10 cellular contexts compared by ENCODE assay signal in genomic region chr1:17550684-17551584, GRCh38. TPM values are rescaled to one million over a fixed set of nuclear protein-coding genes. Genes with fewer than 3 reads are reported as not detected.
DNase-seq lines count a peak whose midpoint lies in the region; ATAC-seq and TF ChIP-seq lines count a peak whose summit lies in the region.
"Had no signal": no experiment of that assay in that cellular context is flagged by ENCODE, and none has a peak within 500 bp of the region (broad histone marks: within the 10 kb centered on the region; RNA-seq: fewer than 3 reads in every experiment).

No MANE protein-coding gene starts in this region.

- H3K27me3 Mint-ChIP-seq in HFFc6 (ENCODE audit: insufficient read depth): peaks cover 1% of the 10 kb centered on the region; the same call in 1 of the 2 replicates

- no peaks in the 10 kb centered on the region for H3K36me3 ChIP-seq in PC-3 (ENCODE audit: low read depth, low read length)
- H3K36me3 ChIP-seq in right atrium auricular region: no peaks in the 10 kb centered on the region
- no peaks in the 10 kb centered on the region for H3K36me3 ChIP-seq in stomach

- intact Hi-C loops in PC-3 (cut with micrococcal nuclease): no loop called here
- intact Hi-C loops in stomach (cut with DNase I; ENCODE audit: low total_unique reads): no loop called here
- intact Hi-C loops in head of caudate nucleus (cut with DNase I): no loop called here

- CTCF ChIA-PET in PC-3 (lab: Charles Lee): no interaction called here

- no peak overlapping the region for H2AFZ ChIP-seq in PC-3 (ENCODE audit: low read length)

- H3K79me2 ChIP-seq in PC-3 (ENCODE audit: low read length): peaks cover 62% of the 10 kb centered on the region

- H3K27ac ChIP-seq in PC-3 (ENCODE audit: low read length) (peak overlapping the region; percentile 81), right atrium auricular region (peak overlapping the region; percentile 45 to 55), stomach (peak overlapping the region; percentile 7 to 82 (median 63))
- H3K27ac ChIP-seq: RWPE1 had no signal

- H3F3A ChIP-seq in PC-3 (ENCODE audit: low read length, unreplicated experiment): no peaks in the 10 kb centered on the region

- ATAC-seq in PC-3 (peak; percentile 16), HG02798 (IDR thresholded peaks at IDR 0.05; ENCODE audit: poor library complexity, unreplicated experiment) (no peak)

- H4K20me1 ChIP-seq in PC-3 (ENCODE audit: low read length): no peaks in the 10 kb centered on the region

- no peak for TF ChIP-seq EP300 in stomach (IDR thresholded peaks at IDR 0.05)

- H3K27me3 ChIP-seq in PC-3 (ENCODE audit: low read length) (no peaks in the 10 kb centered on the region), right atrium auricular region (no peaks in the 10 kb centered on the region), stomach (no peaks in the 10 kb centered on the region)

- H3K9ac ChIP-seq in PC-3 (ENCODE audit: low read length): peak overlapping the region; percentile 42

- peak overlapping the region; percentile 67 for H3K4me2 ChIP-seq in PC-3 (ENCODE audit: low read length)

- no peaks in the 10 kb centered on the region for H3K9me3 Mint-ChIP-seq in HFFc6
- H3K9me3 Mint-ChIP-seq: activated CD4-positive, alpha-beta memory T cell treated with anti-CD3 and anti-CD28 coated beads for 36 hours had no signal

- H3K27ac Mint-ChIP-seq in HFFc6: peak overlapping the region; percentile 85
- H3K27ac Mint-ChIP-seq: activated CD4-positive, alpha-beta memory T cell treated with anti-CD3 and anti-CD28 coated beads for 36 hours had no signal

- POLR2A ChIA-PET in PC-3 (lab: Charles Lee; ENCODE audit: unreplicated experiment): no interaction called here

- TF ChIP-seq CTCF in HFFc6 (IDR thresholded peaks at IDR 0.05): no peak
- TF ChIP-seq CTCF in PC-3 (conservative IDR thresholded peaks at IDR 0.05; ENCODE audit: low read depth, low read length): no peak
- TF ChIP-seq CTCF in right atrium auricular region (IDR thresholded peaks at IDR 0.05): no peak
- no peak for TF ChIP-seq CTCF in stomach (IDR thresholded peaks at IDR 0.05)

- DNase-seq in HFFc6: no peak
- peak; percentile 78 for DNase-seq in PC-3
- DNase-seq in right atrium auricular region (ENCODE audit: low spot score): no peak
- DNase-seq in stomach: peak; percentile 50
- no peak for DNase-seq in head of caudate nucleus
- DNase-seq in activated effector memory CD4-positive, alpha-beta T cell treated with Interleukin-2 at 50 U/mL for 16 hours: no peak
- no peak for DNase-seq in hypothalamus (lab: John Stamatoyannopoulos, UW)
- DNase-seq: activated CD4-positive, alpha-beta memory T cell treated with anti-CD3 and anti-CD28 coated beads for 36 hours had no signal

- no peaks in the 10 kb centered on the region for H3K9me2 ChIP-seq in PC-3 (replicated peaks; ENCODE audit: low read length)

- no TSS peak for BruUV-seq in PC-3 (replicated peaks; lab: Mats Ljungman, UMichigan)

- H3K4me1 Mint-ChIP-seq in HFFc6 (ENCODE audit: low read depth): peaks cover 67% of the 10 kb centered on the region

- no peaks in the 10 kb centered on the region for H3K36me3 Mint-ChIP-seq in HFFc6 (ENCODE audit: low read depth)
- H3K36me3 Mint-ChIP-seq: activated CD4-positive, alpha-beta memory T cell treated with anti-CD3 and anti-CD28 coated beads for 36 hours had no signal

- TF ChIP-seq POLR2A in stomach (IDR thresholded peaks at IDR 0.05): no peak

- peaks cover 45% of the 10 kb centered on the region for H3K4me1 ChIP-seq in PC-3 (ENCODE audit: insufficient read depth, low read length)
- peaks cover 0 to 40% of the 10 kb centered on the region in 2 donors for H3K4me1 ChIP-seq in right atrium auricular region
- H3K4me1 ChIP-seq in stomach: peaks cover 27 to 83% (median 39%) of the 10 kb centered on the region in 4 donors

- H3K4me3 ChIP-seq in PC-3 (ENCODE audit: low read length): 0 out of 2 replicates have a peak overlapping the region, but pooled peaks have one; percentile 15
- H3K4me3 ChIP-seq in right atrium auricular region: no peak overlapping the region
- peak overlapping the region in 1 of 4 donors; percentile 1 for H3K4me3 ChIP-seq in stomach

- H3K4me3 Mint-ChIP-seq in HFFc6: peak overlapping the region; percentile 64
- H3K4me3 Mint-ChIP-seq: activated CD4-positive, alpha-beta memory T cell treated with anti-CD3 and anti-CD28 coated beads for 36 hours had no signal

- 34 to 47% (median 38%) methylated on average over 15 of the region's 15 CpGs for WGBS in stomach, 5 donors

- H3K9me3 ChIP-seq in PC-3 (ENCODE audit: low read length): no peaks in the 10 kb centered on the region
- no peaks in the 10 kb centered on the region for H3K9me3 ChIP-seq in right atrium auricular region
- H3K9me3 ChIP-seq in stomach: no peaks in the 10 kb centered on the region

RNA-seq across cellular contexts. Expression of gene ARHGEF10L, which starts 11.4 kb away (rescaled TPM):
- total RNA-seq in HFFc6 (2021; fragmentation: NEBNext Ultra II Directional; extraction: Animal tissue kit (Norgen Biotek cat#: 25700)): 10 to 100 TPM; 11.1 to 29.0 (median 26.7) TPM
- total RNA-seq in PC-3 (2014; rRNA removed) (11.2 and 11.3 TPM in 2 replicates), right atrium auricular region (10 to 100 TPM; 49.3 to 52.2 TPM), stomach (100 to 1,000 TPM in 2 of 5 donors, 10 to 100 TPM in 3; 24.2 to 329 (median 75.4) TPM)
- polyA plus RNA-seq in stomach: 10 to 100 TPM; 15.4 to 49.2 (median 22.5) TPM
- total RNA-seq: activated CD4-positive, alpha-beta memory T cell treated with anti-CD3 and anti-CD28 coated beads for 36 hours had no signal

Comparison
In these comparisons a context has a peak if more than half of its experiments do, and no peak if none do; other contexts are left out.
1. DNase-seq: peak in PC-3 (single experiment) and stomach (single experiment); none in HFFc6 (single experiment), right atrium auricular region (single experiment), head of caudate nucleus (0 of 42), activated effector memory CD4-positive, alpha-beta T cell treated with Interleukin-2 at 50 U/mL for 16 hours (single experiment) and hypothalamus (0 of 51).
2. Peak in every context shown above with its lines, with median percentiles within 50 percentile points of each other: H3K27ac ChIP-seq.